In genomic region chr17:57110579-57111367, GRCh38 we compare ENCODE assay signal across 2 cellular contexts.
TF ChIP-seq lines count a peak whose summit lies in the region.

No MANE protein-coding gene starts in this region.

TF ChIP-seq in IMR-90, 13 proteins besides CTCF, POLR2A, EP300 and RAD21 (continued from another document):
- TF ChIP-seq FOS (IDR thresholded peaks at IDR 0.05; ENCODE audit: low read depth, low read length) (no peak), USF2 (IDR thresholded peaks at IDR 0.05; ENCODE audit: low read depth, low read length) (no peak), MAFK (IDR thresholded peaks at IDR 0.05; ENCODE audit: low read depth, low read length) (no peak), ELK1 (IDR thresholded peaks at IDR 0.05; ENCODE audit: borderline replicate concordance, low read depth, low read length) (no peak), RFX5 (IDR thresholded peaks at IDR 0.05; ENCODE audit: low read depth, low read length) (no peak), CHD1 (IDR thresholded peaks at IDR 0.05; ENCODE audit: low read depth, low read length) (no peak), SMC3 (IDR thresholded peaks at IDR 0.05; ENCODE audit: low read depth, low read length) (no peak), BHLHE40 (IDR thresholded peaks at IDR 0.05; ENCODE audit: low read depth, low read length) (no peak)

TF ChIP-seq in WTC11, 78 proteins besides CTCF, POLR2A, EP300 and RAD21:
- TF ChIP-seq SMAD4 (CRISPR knock-in tag; IDR thresholded peaks at IDR 0.05) = no peak
- no peak for TF ChIP-seq FOXJ3 (CRISPR knock-in tag; IDR thresholded peaks at IDR 0.05; ENCODE audit: borderline replicate concordance)
- TF ChIP-seq ZNF121 (CRISPR knock-in tag; IDR thresholded peaks at IDR 0.05) = no peak
- TF ChIP-seq GRHL2 (CRISPR knock-in tag; IDR thresholded peaks at IDR 0.05; ENCODE audit: insufficient replicate concordance, severe bottlenecking) = no peak
- no peak for TF ChIP-seq ATF3 (CRISPR knock-in tag; conservative IDR thresholded peaks at IDR 0.05)
- no peak for TF ChIP-seq TEAD4 (CRISPR knock-in tag; IDR thresholded peaks at IDR 0.05)
- no peak for TF ChIP-seq ETV6 (CRISPR knock-in tag; IDR thresholded peaks at IDR 0.05)
- TF ChIP-seq PREB (CRISPR knock-in tag; IDR thresholded peaks at IDR 0.05; ENCODE audit: borderline replicate concordance) = no peak
- TF ChIP-seq MLX (CRISPR knock-in tag; IDR thresholded peaks at IDR 0.05) = no peak
- TF ChIP-seq AR (CRISPR knock-in tag; IDR thresholded peaks at IDR 0.05) = no peak
- TF ChIP-seq NFATC4 (CRISPR knock-in tag; IDR thresholded peaks at IDR 0.05) = no peak
- no peak for TF ChIP-seq CREM (CRISPR knock-in tag; IDR thresholded peaks at IDR 0.05)
- no peak for TF ChIP-seq PRDM15 (CRISPR knock-in tag; IDR thresholded peaks at IDR 0.05)
- TF ChIP-seq STAT6 (CRISPR knock-in tag; conservative IDR thresholded peaks at IDR 0.05; ENCODE audit: low read depth) = no peak
- no peak for TF ChIP-seq JUN (CRISPR knock-in tag; IDR thresholded peaks at IDR 0.05)
- no peak for TF ChIP-seq MXD4 (CRISPR knock-in tag; IDR thresholded peaks at IDR 0.05; ENCODE audit: borderline replicate concordance)
- TF ChIP-seq MAX (CRISPR knock-in tag; IDR thresholded peaks at IDR 0.05) = no peak
